8 cellular contexts compared by ENCODE assay signal in the genomic region with DNA sequence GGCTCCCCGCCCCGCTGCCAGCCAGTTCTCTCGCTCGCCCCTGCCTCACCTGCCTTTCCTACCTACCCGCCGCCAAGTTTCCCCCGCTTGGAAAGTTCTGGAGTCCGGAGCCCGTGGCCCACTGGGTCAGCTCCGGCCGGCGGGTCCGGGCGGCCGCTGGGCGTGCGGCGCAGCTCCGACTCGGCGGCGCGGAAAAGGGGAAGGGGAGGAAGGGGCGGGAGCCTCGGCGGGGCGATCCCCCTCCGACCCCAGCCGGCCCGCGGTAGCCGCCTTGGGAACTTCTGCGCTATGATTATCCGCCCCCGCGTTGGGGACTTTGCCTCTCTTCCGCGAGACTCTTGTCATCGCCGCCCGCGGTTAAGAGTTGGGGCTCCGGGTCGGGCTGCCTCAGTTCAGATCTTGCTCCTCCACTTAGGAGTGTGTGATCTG. TPM values are rescaled to one million over a fixed set of nuclear protein-coding genes. Genes with fewer than 3 reads are reported as not detected.
DNase-seq lines count a peak whose midpoint lies in the region; TF ChIP-seq lines count a peak whose summit lies in the region.

No MANE protein-coding gene starts in this region.

- DNase-seq in GM03348 (ENCODE audit: low spot score) = peak; percentile 37
- DNase-seq in HFF-Myc (ENCODE audit: extremely low read depth, low read depth) = no peak
- DNase-seq in NCI-H748 (lab: John Stamatoyannopoulos, UW; ENCODE audit: unreplicated experiment) = peak; percentile 61
- peak; percentile 48 for DNase-seq in activated T-helper 1 cell treated with anti-CD3 and anti-CD28 coated beads, Interleukin-12 subunit alpha, Interleukin-12 subunit beta, Interleukin-2, Interleukin-4 antibody, amounts not matched to agents 30 ng/mL and 10 ng/mL and 1 ng/mL, durations not matched to agents 14 hours and 24 hours and 36 hours (ENCODE audit: low spot score)
- DNase-seq in germinal center (ENCODE audit: low spot score) = peak; percentile 54
- DNase-seq in progenitor cell of endocrine pancreas (ENCODE audit: low spot score, unreplicated experiment) = peak; percentile 17
- DNase-seq in uterus = no peak
- DNase-seq in retina = no peak

- peaks cover 1% of the 10 kb centered on the region for H3K36me3 Mint-ChIP-seq in activated T-helper 1 cell treated with anti-CD3 and anti-CD28 coated beads, Interleukin-12 subunit alpha, Interleukin-12 subunit beta, Interleukin-2, Interleukin-4 antibody, amounts not matched to agents 30 ng/mL and 10 ng/mL and 1 ng/mL, durations not matched to agents 14 hours and 24 hours and 36 hours (ENCODE audit: low read depth)
- no peaks in the 10 kb centered on the region for H3K36me3 Mint-ChIP-seq in progenitor cell of endocrine pancreas (ENCODE audit: insufficient read depth)

- no peak for TF ChIP-seq POLR2A in uterus (IDR thresholded peaks at IDR 0.05)

- H3K4me3 ChIP-seq in HFF-Myc (replicated peaks; ENCODE audit: low read depth, low read length) (peak overlapping the region; percentile 49), uterus (peak overlapping the region; percentile 33 to 46)

- H3K27ac Mint-ChIP-seq in activated T-helper 1 cell treated with anti-CD3 and anti-CD28 coated beads, Interleukin-12 subunit alpha, Interleukin-12 subunit beta, Interleukin-2, Interleukin-4 antibody, amounts not matched to agents 30 ng/mL and 10 ng/mL and 1 ng/mL, durations not matched to agents 14 hours and 24 hours and 36 hours = peak overlapping the region; percentile 81
- no peak overlapping the region for H3K27ac Mint-ChIP-seq in progenitor cell of endocrine pancreas

- TF ChIP-seq CTCF in HFF-Myc (IDR thresholded peaks at IDR 0.05; ENCODE audit: low read depth, low read length, missing control alignments) = no peak
- TF ChIP-seq CTCF in progenitor cell of endocrine pancreas (IDR thresholded peaks at IDR 0.05; ENCODE audit: unreplicated experiment) = no peak
- no peak for TF ChIP-seq CTCF in uterus (IDR thresholded peaks at IDR 0.05)

- peaks cover 0 to 14% of the 10 kb centered on the region in 2 donors for H3K27me3 ChIP-seq in uterus

- H3K4me1 ChIP-seq in uterus = no peaks in the 10 kb centered on the region

- no peaks in the 10 kb centered on the region for H3K36me3 ChIP-seq in uterus

- H3K27me3 Mint-ChIP-seq in activated T-helper 1 cell treated with anti-CD3 and anti-CD28 coated beads, Interleukin-12 subunit alpha, Interleukin-12 subunit beta, Interleukin-2, Interleukin-4 antibody, amounts not matched to agents 30 ng/mL and 10 ng/mL and 1 ng/mL, durations not matched to agents 14 hours and 24 hours and 36 hours (ENCODE audit: insufficient read depth) = no peaks in the 10 kb centered on the region
- H3K27me3 Mint-ChIP-seq in progenitor cell of endocrine pancreas = peaks cover 74% of the 10 kb centered on the region

- H3K9me3 Mint-ChIP-seq in activated T-helper 1 cell treated with anti-CD3 and anti-CD28 coated beads, Interleukin-12 subunit alpha, Interleukin-12 subunit beta, Interleukin-2, Interleukin-4 antibody, amounts not matched to agents 30 ng/mL and 10 ng/mL and 1 ng/mL, durations not matched to agents 14 hours and 24 hours and 36 hours = peaks cover 3% of the 10 kb centered on the region
- H3K9me3 Mint-ChIP-seq in progenitor cell of endocrine pancreas (ENCODE audit: low read depth) = no peaks in the 10 kb centered on the region

- peak overlapping the region; percentile 86 for H3K4me3 Mint-ChIP-seq in activated T-helper 1 cell treated with anti-CD3 and anti-CD28 coated beads, Interleukin-12 subunit alpha, Interleukin-12 subunit beta, Interleukin-2, Interleukin-4 antibody, amounts not matched to agents 30 ng/mL and 10 ng/mL and 1 ng/mL, durations not matched to agents 14 hours and 24 hours and 36 hours
- peak overlapping the region; percentile 75 for H3K4me3 Mint-ChIP-seq in progenitor cell of endocrine pancreas (ENCODE audit: low read depth)

- intact Hi-C loops in activated T-helper 1 cell treated with anti-CD3 and anti-CD28 coated beads, Interleukin-12 subunit alpha, Interleukin-12 subunit beta, Interleukin-2, Interleukin-4 antibody, amounts not matched to agents 30 ng/mL and 10 ng/mL and 1 ng/mL, durations not matched to agents 14 hours and 24 hours and 36 hours (cut with micrococcal nuclease) = loop anchor here (1.0 to 5.0 kb wide), 9 partner anchors 9 to 1122 kb away; a partner anchor contains a TSS
- intact Hi-C loops in uterus (cut with DNase I; ENCODE audit: low total_unique reads) = no loop called here

- no peak overlapping the region for H3K27ac ChIP-seq in uterus

- no peaks in the 10 kb centered on the region for H3K9me3 ChIP-seq in uterus

- H3K4me1 Mint-ChIP-seq in activated T-helper 1 cell treated with anti-CD3 and anti-CD28 coated beads, Interleukin-12 subunit alpha, Interleukin-12 subunit beta, Interleukin-2, Interleukin-4 antibody, amounts not matched to agents 30 ng/mL and 10 ng/mL and 1 ng/mL, durations not matched to agents 14 hours and 24 hours and 36 hours (ENCODE audit: low read depth) = peaks cover 46% of the 10 kb centered on the region
- H3K4me1 Mint-ChIP-seq in progenitor cell of endocrine pancreas (ENCODE audit: low read depth) = peaks cover 6% of the 10 kb centered on the region

RNA-seq across cellular contexts. Expression of a gene that starts 31.0 kb away (rescaled TPM):
- total RNA-seq in activated T-helper 1 cell treated with anti-CD3 and anti-CD28 coated beads, Interleukin-12 subunit alpha, Interleukin-12 subunit beta, Interleukin-2, Interleukin-4 antibody, amounts not matched to agents 30 ng/mL and 10 ng/mL and 1 ng/mL, durations not matched to agents 14 hours and 24 hours and 36 hours = 204 and 232 TPM in 2 replicates
- total RNA-seq in progenitor cell of endocrine pancreas (115 and 116 TPM in 2 replicates), uterus (100 to 1,000 TPM in 2 of 4 donors, 10 to 100 TPM in 2; 46.6 to 166 (median 97.2) TPM)

RNA-seq across cellular contexts. Expression of a gene that starts 56.4 kb away (rescaled TPM):
- total RNA-seq in activated T-helper 1 cell treated with anti-CD3 and anti-CD28 coated beads, Interleukin-12 subunit alpha, Interleukin-12 subunit beta, Interleukin-2, Interleukin-4 antibody, amounts not matched to agents 30 ng/mL and 10 ng/mL and 1 ng/mL, durations not matched to agents 14 hours and 24 hours and 36 hours = 13.6 and 14.5 TPM in 2 replicates
- total RNA-seq in progenitor cell of endocrine pancreas (23.7 and 28.1 TPM in 2 replicates), uterus (10 to 100 TPM in 3 of 4 donors, 1 to 10 TPM in 1; 8.7 to 76.9 (median 29.3) TPM)

Comparison
In these comparisons a context has a peak if more than half of its experiments do, and no peak if none do; other contexts are left out.
1. DNase-seq: peak in GM03348 (single experiment), NCI-H748 (single experiment), activated T-helper 1 cell treated with anti-CD3 and anti-CD28 coated beads, Interleukin-12 subunit alpha, Interleukin-12 subunit beta, Interleukin-2, Interleukin-4 antibody, amounts not matched to agents 30 ng/mL and 10 ng/mL and 1 ng/mL, durations not matched to agents 14 hours and 24 hours and 36 hours (single experiment), germinal center (single experiment) and progenitor cell of endocrine pancreas (single experiment); none in HFF-Myc (single experiment), uterus (0 of 2) and retina (single experiment).